Comparison of ENCODE assay signal across 16 cellular contexts in the genomic region with DNA sequence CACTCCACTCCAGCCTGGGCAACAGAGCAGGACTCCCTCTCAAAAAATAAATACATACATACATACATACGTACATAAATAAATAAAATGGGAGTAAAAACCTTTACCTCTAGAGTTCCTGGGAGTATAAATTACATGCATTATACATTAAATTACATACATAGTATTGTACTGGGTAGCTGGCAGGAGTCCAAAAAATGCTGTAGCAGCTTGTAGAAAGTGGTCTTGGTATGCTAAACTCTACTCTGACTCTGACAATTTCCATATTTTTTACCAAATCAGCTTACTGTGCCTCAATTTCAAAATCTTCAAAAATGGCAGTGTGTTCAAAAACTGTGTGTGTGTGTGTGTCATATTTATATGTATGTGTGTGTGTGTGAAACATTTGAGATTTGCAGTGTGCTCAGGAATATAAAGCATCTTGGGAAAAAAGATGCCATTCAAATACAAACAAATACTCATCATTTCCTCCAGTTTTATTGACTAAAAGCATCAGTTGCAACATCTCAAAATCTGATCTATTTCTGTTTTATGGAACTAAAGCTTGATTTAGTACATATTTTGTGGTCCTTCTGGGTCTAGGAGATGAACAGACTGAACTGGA.
DNase-seq lines count a peak whose midpoint lies in the region; ATAC-seq, FAIRE-seq and TF ChIP-seq lines count a peak whose summit lies in the region.
"Had no signal": no experiment of that assay in that cellular context is flagged by ENCODE, and none has a peak within 500 bp of the region (broad histone marks: within the 10 kb centered on the region; RNA-seq: fewer than 3 reads in every experiment).

No MANE protein-coding gene starts in this region.

- peaks cover 8% of the 10 kb centered on the region for H4K20me1 ChIP-seq in neural progenitor cell (ENCODE audit: low read depth)

- no peaks in the 10 kb centered on the region for H3K27me3 ChIP-seq in neural progenitor cell
- H3K27me3 ChIP-seq: body of pancreas had no signal

- DNase-seq in GM12891 (ENCODE audit: insufficient read length, low spot score) (no peak), chondrocyte (ENCODE audit: low spot score) (no peak), neural progenitor cell (ENCODE audit: low spot score) (no peak), left lobe of liver (ENCODE audit: low spot score) (no peak), dedifferentiated amniotic fluid mesenchymal stem cell (ENCODE audit: extremely low spot score) (no peak)
- no peak for DNase-seq in NK-92 treated with Interleukin-12 subunit alpha and Interleukin-12 subunit beta, amount 100 ng/mL, for 24 hours (lab: John Stamatoyannopoulos, UW)
- DNase-seq: activated gamma-delta T cell treated with Interleukin-2 at 50 U/mL for 16 hours; body of pancreas; effector CD8-positive, alpha-beta T cell; NCI-H2171 treated with DMSO at 0.1 percent for 48 hours; OCI-M1; WERI-Rb-1 had no signal

- H3K79me2 ChIP-seq in neural progenitor cell (ENCODE audit: low read depth): no peaks in the 10 kb centered on the region

- H3K4me1 Mint-ChIP-seq in chondrocyte (ENCODE audit: low read depth): peaks cover 69% of the 10 kb centered on the region
- H3K4me1 Mint-ChIP-seq in neural progenitor cell: peaks cover 32% of the 10 kb centered on the region

- peaks cover 4% of the 10 kb centered on the region for H3F3A ChIP-seq in neural progenitor cell (ENCODE audit: low read depth)

- TF ChIP-seq CTCF in chondrocyte (IDR thresholded peaks at IDR 0.05): no peak
- no peak for TF ChIP-seq CTCF in neural progenitor cell (IDR thresholded peaks at IDR 0.05)

- peaks cover 36% of the 10 kb centered on the region for H3K4me1 ChIP-seq in neural progenitor cell
- H3K4me1 ChIP-seq: prostate gland had no signal

- no peak overlapping the region for H3K4me3 ChIP-seq in neural progenitor cell
- H3K4me3 ChIP-seq: body of pancreas, prostate gland had no signal

- peak; percentile 48 for FAIRE-seq in GM12891 (lab: Jason Lieb, UNC)
- FAIRE-seq: keratinocyte had no signal

- H3K9me3 Mint-ChIP-seq in chondrocyte (ENCODE audit: low read depth) (no peaks in the 10 kb centered on the region), neural progenitor cell (no peaks in the 10 kb centered on the region)

- no peak overlapping the region for H2AFZ ChIP-seq in neural progenitor cell (replicated peaks)

- TF ChIP-seq EP300 in Ishikawa (IDR thresholded peaks at IDR 0.05; ENCODE audit: borderline replicate concordance): no peak

- no peak for TF ChIP-seq POLR2A in GM12891 (IDR thresholded peaks at IDR 0.05; ENCODE audit: low read depth, low read length)

- H3K27me3 Mint-ChIP-seq in chondrocyte (ENCODE audit: low read depth) (no peaks in the 10 kb centered on the region), neural progenitor cell (ENCODE audit: insufficient read depth, low read depth) (no peaks in the 10 kb centered on the region)

- ATAC-seq in GM21717 (IDR thresholded peaks at IDR 0.05; ENCODE audit: unreplicated experiment): no peak
- no peak for ATAC-seq in left lobe of liver
- ATAC-seq: body of pancreas had no signal

- H3K4me2 ChIP-seq in neural progenitor cell: peak overlapping the region; percentile 45

- H3K4me3 Mint-ChIP-seq in chondrocyte (ENCODE audit: unreplicated experiment): no peak overlapping the region
- H3K4me3 Mint-ChIP-seq in neural progenitor cell: no peak overlapping the region

- no peak overlapping the region for H3K9ac ChIP-seq in neural progenitor cell

- no peaks in the 10 kb centered on the region for H3K9me3 ChIP-seq in neural progenitor cell (ENCODE audit: low read depth)
- H3K9me3 ChIP-seq: body of pancreas, prostate gland had no signal

- H3K27ac Mint-ChIP-seq in chondrocyte (ENCODE audit: unreplicated experiment) (peak overlapping the region; percentile 78), neural progenitor cell (peak overlapping the region; percentile 83)

- TF ChIP-seq RAD21 in Ishikawa (IDR thresholded peaks at IDR 0.05; ENCODE audit: low read depth): no peak

- H3K36me3 Mint-ChIP-seq in chondrocyte (ENCODE audit: low read depth) (no peaks in the 10 kb centered on the region), neural progenitor cell (peaks cover 6% of the 10 kb centered on the region)

- peak overlapping the region; percentile 84 for H3K27ac ChIP-seq in neural progenitor cell
- H3K27ac ChIP-seq: body of pancreas, WERI-Rb-1 had no signal

- no peaks in the 10 kb centered on the region for H3K36me3 ChIP-seq in neural progenitor cell
- H3K36me3 ChIP-seq: prostate gland, WERI-Rb-1 had no signal

TF ChIP-seq in GM12891, 5 proteins besides CTCF, POLR2A, EP300 and RAD21:
- no peak for TF ChIP-seq PAX5 (IDR thresholded peaks at IDR 0.05; ENCODE audit: insufficient read depth, low read length, severe bottlenecking)
- no peak for TF ChIP-seq SPI1 (IDR thresholded peaks at IDR 0.05; ENCODE audit: low read depth, low read length)
- no peak for TF ChIP-seq POLR2AphosphoS5 (IDR thresholded peaks at IDR 0.05; ENCODE audit: low read depth, low read length)
- TF ChIP-seq TAF1 (IDR thresholded peaks at IDR 0.05; ENCODE audit: low read depth, low read length): no peak
- no peak for TF ChIP-seq POU2F2 (IDR thresholded peaks at IDR 0.05; ENCODE audit: low read depth, low read length)

TF ChIP-seq in Ishikawa, 13 proteins besides CTCF, POLR2A, EP300 and RAD21:
- TF ChIP-seq NFIC (IDR thresholded peaks at IDR 0.05) (peak; percentile 57; the same call in 1 of the 2 replicates), REST (IDR thresholded peaks at IDR 0.05; ENCODE audit: low read depth) (no peak), TEAD4 (IDR thresholded peaks at IDR 0.05) (no peak), TCF12 (IDR thresholded peaks at IDR 0.05; ENCODE audit: low read depth) (no peak), FOXM1 (IDR thresholded peaks at IDR 0.05; ENCODE audit: borderline replicate concordance, low read depth) (no peak), CREB1 (IDR thresholded peaks at IDR 0.05; ENCODE audit: low read depth) (no peak)
